13 cellular contexts compared by ENCODE assay signal in genomic region chr10:101489355-101489754, GRCh38.
DNase-seq lines count a peak whose midpoint lies in the region; ATAC-seq and TF ChIP-seq lines count a peak whose summit lies in the region.
"Had no signal": no experiment of that assay in that cellular context is flagged by ENCODE, and none has a peak within 500 bp of the region (broad histone marks: within the 10 kb centered on the region; RNA-seq: fewer than 3 reads in every experiment).

No MANE protein-coding gene starts in this region.

- H3K4me3 ChIP-seq in neural progenitor cell (no peak overlapping the region), WERI-Rb-1 (ENCODE audit: low read depth, low read length) (no peak overlapping the region)
- H3K4me3 ChIP-seq: spleen had no signal

- no peak overlapping the region for H3K9ac ChIP-seq in neural progenitor cell

- no peaks in the 10 kb centered on the region for H3K9me3 ChIP-seq in neural progenitor cell (ENCODE audit: low read depth)
- no peaks in the 10 kb centered on the region for H3K9me3 ChIP-seq in WERI-Rb-1 (ENCODE audit: severe bottlenecking)
- H3K9me3 ChIP-seq: spleen had no signal

- H3K36me3 ChIP-seq in neural progenitor cell: no peaks in the 10 kb centered on the region
- no peaks in the 10 kb centered on the region for H3K36me3 ChIP-seq in WERI-Rb-1

- H3K27me3 Mint-ChIP-seq in neural progenitor cell (ENCODE audit: insufficient read depth, low read depth): peaks cover 12% of the 10 kb centered on the region
- H3K27me3 Mint-ChIP-seq: activated CD4-positive, alpha-beta T cell treated with anti-CD3 and anti-CD28 coated beads for 36 hours had no signal

- no peak overlapping the region for H3K4me3 Mint-ChIP-seq in neural progenitor cell
- H3K4me3 Mint-ChIP-seq: activated CD4-positive, alpha-beta T cell treated with anti-CD3 and anti-CD28 coated beads for 36 hours; activated naive CD4-positive, alpha-beta T cell treated with anti-CD3 and anti-CD28 coated beads for 36 hours; nephron progenitor cell had no signal

- H3K79me2 ChIP-seq in neural progenitor cell (ENCODE audit: low read depth): no peaks in the 10 kb centered on the region

- DNase-seq in NCI-H345 (lab: John Stamatoyannopoulos, UW) (peak; percentile 50), NCI-H345 treated with DMSO at 0.1 percent for 48 hours (lab: John Stamatoyannopoulos, UW; ENCODE audit: unreplicated experiment) (no peak), NCI-H2029 treated with DMSO at 0.1 percent for 48 hours (lab: John Stamatoyannopoulos, UW) (peak; percentile 12), SW480 (ENCODE audit: low spot score) (peak; percentile 78), neural progenitor cell (ENCODE audit: low spot score) (no peak), ecto neural progenitor cell (ENCODE audit: low spot score) (no peak), WERI-Rb-1 (no peak)
- DNase-seq: activated CD4-positive, alpha-beta T cell treated with anti-CD3 and anti-CD28 coated beads for 36 hours; activated naive CD4-positive, alpha-beta T cell treated with anti-CD3 and anti-CD28 coated beads for 36 hours; nephron progenitor cell; RPMI8226; spleen had no signal

- H3K9me3 Mint-ChIP-seq in neural progenitor cell: no peaks in the 10 kb centered on the region
- H3K9me3 Mint-ChIP-seq: activated naive CD4-positive, alpha-beta T cell treated with anti-CD3 and anti-CD28 coated beads for 36 hours; nephron progenitor cell had no signal

- peaks cover 26% of the 10 kb centered on the region for H3F3A ChIP-seq in neural progenitor cell (ENCODE audit: low read depth)

- H3K27me3 ChIP-seq in neural progenitor cell: peaks cover 8% of the 10 kb centered on the region
- H3K27me3 ChIP-seq in WERI-Rb-1 (ENCODE audit: insufficient read depth, low read depth, severe bottlenecking): no peaks in the 10 kb centered on the region
- H3K27me3 ChIP-seq: spleen had no signal

- H3K27ac ChIP-seq in neural progenitor cell (no peak overlapping the region), WERI-Rb-1 (no peak overlapping the region)
- H3K27ac ChIP-seq: spleen had no signal

- H3K4me1 ChIP-seq in neural progenitor cell: peaks cover 49% of the 10 kb centered on the region
- H3K4me1 ChIP-seq: spleen had no signal

- no peak for ATAC-seq in HG03439 (IDR thresholded peaks at IDR 0.05; ENCODE audit: unreplicated experiment)
- ATAC-seq: activated CD4-positive, alpha-beta T cell treated with anti-CD3 and anti-CD28 coated beads for 36 hours had no signal

- H3K4me1 Mint-ChIP-seq in neural progenitor cell: peaks cover 56% of the 10 kb centered on the region

- no peaks in the 10 kb centered on the region for H4K20me1 ChIP-seq in neural progenitor cell (ENCODE audit: low read depth)

- H2AFZ ChIP-seq in neural progenitor cell (replicated peaks): no peak overlapping the region

- H3K27ac Mint-ChIP-seq in neural progenitor cell: no peak overlapping the region
- H3K27ac Mint-ChIP-seq: activated CD4-positive, alpha-beta T cell treated with anti-CD3 and anti-CD28 coated beads for 36 hours; activated naive CD4-positive, alpha-beta T cell treated with anti-CD3 and anti-CD28 coated beads for 36 hours; nephron progenitor cell had no signal

- peak overlapping the region; percentile 38 for H3K4me2 ChIP-seq in neural progenitor cell

- H3K36me3 Mint-ChIP-seq in neural progenitor cell: no peaks in the 10 kb centered on the region

- no peak for TF ChIP-seq CTCF in neural progenitor cell (IDR thresholded peaks at IDR 0.05)
- TF ChIP-seq CTCF in WERI-Rb-1 (IDR thresholded peaks at IDR 0.05; ENCODE audit: low read depth, low read length): no peak

Comparison
In these comparisons a context has a peak if more than half of its experiments do, and no peak if none do; other contexts are left out.
1. DNase-seq: peak in NCI-H345 (single experiment), NCI-H2029 treated with DMSO at 0.1 percent for 48 hours (single experiment) and SW480 (single experiment); none in NCI-H345 treated with DMSO at 0.1 percent for 48 hours (single experiment), neural progenitor cell (single experiment), ecto neural progenitor cell (single experiment) and WERI-Rb-1 (single experiment).